In genomic region chr6:169997930-169998218, GRCh38 we compare ENCODE assay signal across 21 cellular contexts.
A peak's percentile ranks its signal among the peaks of the same experiment; 100 is the strongest.
DNase-seq lines count a peak whose midpoint lies in the region; ATAC-seq and TF ChIP-seq lines count a peak whose summit lies in the region.
"Had no signal": no experiment of that assay in that cellular context is flagged by ENCODE, and none has a peak within 500 bp of the region (broad histone marks: within the 10 kb centered on the region; RNA-seq: fewer than 3 reads in every experiment).

No MANE protein-coding gene starts in this region.

- H3K27me3 ChIP-seq in left ventricle myocardium inferior (ENCODE audit: low read depth) (no peaks in the 10 kb centered on the region), Peyer's patch (no peaks in the 10 kb centered on the region), right lobe of liver (no peaks in the 10 kb centered on the region)
- H3K27me3 ChIP-seq: body of pancreas, SJSA1, tibial nerve had no signal

- ATAC-seq in right lobe of liver: peak; percentile 11 to 52 (median 32)
- ATAC-seq: body of pancreas had no signal

- TF ChIP-seq CTCF in left ventricle myocardium inferior (IDR thresholded peaks at IDR 0.05; ENCODE audit: borderline replicate concordance) (no peak), Peyer's patch (IDR thresholded peaks at IDR 0.05) (no peak), right lobe of liver (IDR thresholded peaks at IDR 0.05) (no peak)

- intact Hi-C loops in cardiac septum (cut with DNase I) (no loop called here), left ventricle myocardium inferior (cut with micrococcal nuclease) (no loop called here), right lobe of liver (cut with DNase I) (no loop called here)
- intact Hi-C loops in activated naive CD4-positive, alpha-beta T cell treated with anti-CD3 and anti-CD28 coated beads for 36 hours (cut with micrococcal nuclease): no loop called here

- peaks cover 6% of the 10 kb centered on the region for H3K36me3 Mint-ChIP-seq in activated naive CD4-positive, alpha-beta T cell treated with anti-CD3 and anti-CD28 coated beads for 36 hours (ENCODE audit: low read depth)
- no peaks in the 10 kb centered on the region for H3K36me3 Mint-ChIP-seq in activated CD4-positive, alpha-beta memory T cell treated with anti-CD3 and anti-CD28 coated beads, Interleukin-2, amount 10 ng/mL, durations not matched to agents 7 days and 5 days (ENCODE audit: low read depth)
- H3K36me3 Mint-ChIP-seq: activated naive CD4-positive, alpha-beta T cell treated with anti-CD3 and anti-CD28 coated beads, Interleukin-2, amount 10 ng/mL, durations not matched to agents 7 days and 5 days had no signal

- H3K4me3 ChIP-seq in left ventricle myocardium inferior (no peak overlapping the region), Peyer's patch (no peak overlapping the region), right lobe of liver (no peak overlapping the region)
- H3K4me3 ChIP-seq: body of pancreas, SJSA1, tibial nerve had no signal

- peaks cover 8% of the 10 kb centered on the region for H3K9me3 ChIP-seq in left ventricle myocardium inferior (replicated peaks)
- peaks cover 0 to 3% (median 0%) of the 10 kb centered on the region in 4 donors for H3K9me3 ChIP-seq in Peyer's patch
- no peaks in the 10 kb centered on the region for H3K9me3 ChIP-seq in right lobe of liver

- peak; percentile 74 for DNase-seq in cardiac septum (ENCODE audit: low spot score)
- no peak for DNase-seq in left ventricle myocardium inferior
- DNase-seq in Peyer's patch: peak in 2 of 3 donors; percentile 26 to 32
- DNase-seq in right lobe of liver: no peak
- no peak for DNase-seq in SIG-M5 (lab: John Stamatoyannopoulos, UW)
- no peak for DNase-seq in activated naive CD4-positive, alpha-beta T cell treated with anti-CD3 and anti-CD28 coated beads for 36 hours
- no peak for DNase-seq in NCI-H2107 (lab: John Stamatoyannopoulos, UW)
- no peak for DNase-seq in activated CD4-positive, alpha-beta memory T cell treated with anti-CD3 and anti-CD28 coated beads, Interleukin-2, amount 10 ng/mL, durations not matched to agents 7 days and 5 days
- DNase-seq: activated CD4-positive, alpha-beta T cell treated with anti-CD3 and anti-CD28 coated beads for 4 hours; activated naive CD4-positive, alpha-beta T cell treated with anti-CD3 and anti-CD28 coated beads, Interleukin-2, amount 10 ng/mL, durations not matched to agents 7 days and 5 days; activated T-cell treated with anti-CD3 and anti-CD28 coated beads, Interleukin-2, amount 50 U/mL, for 1 hour; CD4-positive, alpha-beta memory T cell; dermis blood vessel endothelial cell; NCI-H187 treated with DMSO at 0.1 percent for 48 hours; NCI-H446; T1000 had no signal

- H3K9me3 Mint-ChIP-seq in activated naive CD4-positive, alpha-beta T cell treated with anti-CD3 and anti-CD28 coated beads for 36 hours: peaks cover 14% of the 10 kb centered on the region
- H3K9me3 Mint-ChIP-seq in activated CD4-positive, alpha-beta memory T cell treated with anti-CD3 and anti-CD28 coated beads, Interleukin-2, amount 10 ng/mL, durations not matched to agents 7 days and 5 days: peaks cover 19% of the 10 kb centered on the region

- POLR2A ChIA-PET in activated CD4-positive, alpha-beta memory T cell treated with anti-CD3 and anti-CD28 coated beads, Interleukin-2, amount 10 ng/mL, durations not matched to agents 7 days and 5 days (lab: Charles Lee): no interaction called here

- H3K4me1 ChIP-seq in left ventricle myocardium inferior (peaks cover 2% of the 10 kb centered on the region), Peyer's patch (no peaks in the 10 kb centered on the region), right lobe of liver (no peaks in the 10 kb centered on the region)
- H3K4me1 ChIP-seq: body of pancreas, parathyroid adenoma, SJSA1, tibial nerve had no signal

- CTCF ChIA-PET in activated naive CD4-positive, alpha-beta T cell treated with anti-CD3 and anti-CD28 coated beads for 36 hours (lab: Charles Lee): no interaction called here
- CTCF ChIA-PET in activated CD4-positive, alpha-beta memory T cell treated with anti-CD3 and anti-CD28 coated beads, Interleukin-2, amount 10 ng/mL, durations not matched to agents 7 days and 5 days (lab: Charles Lee): no interaction called here

- no peak overlapping the region for H3K27ac ChIP-seq in left ventricle myocardium inferior (replicated peaks)
- no peak overlapping the region for H3K27ac ChIP-seq in Peyer's patch
- no peak overlapping the region for H3K27ac ChIP-seq in right lobe of liver
- H3K27ac ChIP-seq: epithelial cell of prostate, parathyroid adenoma, SJSA1, tibial nerve had no signal

- peaks cover 9% of the 10 kb centered on the region for H3K4me1 Mint-ChIP-seq in activated naive CD4-positive, alpha-beta T cell treated with anti-CD3 and anti-CD28 coated beads for 36 hours (ENCODE audit: low read depth)
- H3K4me1 Mint-ChIP-seq in activated CD4-positive, alpha-beta memory T cell treated with anti-CD3 and anti-CD28 coated beads, Interleukin-2, amount 10 ng/mL, durations not matched to agents 7 days and 5 days: peaks cover 1% of the 10 kb centered on the region
- H3K4me1 Mint-ChIP-seq: activated naive CD4-positive, alpha-beta T cell treated with anti-CD3 and anti-CD28 coated beads, Interleukin-2, amount 10 ng/mL, durations not matched to agents 7 days and 5 days; CD4-positive, alpha-beta memory T cell had no signal

- H3K36me3 ChIP-seq in left ventricle myocardium inferior: no peaks in the 10 kb centered on the region
- H3K36me3 ChIP-seq in Peyer's patch: no peaks in the 10 kb centered on the region
- H3K36me3 ChIP-seq in right lobe of liver: no peaks in the 10 kb centered on the region
- H3K36me3 ChIP-seq: SJSA1, tibial nerve had no signal

- 47% methylated on average over 3 of the region's 7 CpGs for WGBS in right lobe of liver (ENCODE audit: insufficient coverage, low coverage, low lambda C conversion rate, missing lambda C conversion rate)

- TF ChIP-seq POLR2A in Peyer's patch (IDR thresholded peaks at IDR 0.05): no peak
- no peak for TF ChIP-seq POLR2A in right lobe of liver (IDR thresholded peaks at IDR 0.05)

- H3K27ac Mint-ChIP-seq in activated naive CD4-positive, alpha-beta T cell treated with anti-CD3 and anti-CD28 coated beads for 36 hours: no peak overlapping the region
- H3K27ac Mint-ChIP-seq in activated CD4-positive, alpha-beta memory T cell treated with anti-CD3 and anti-CD28 coated beads, Interleukin-2, amount 10 ng/mL, durations not matched to agents 7 days and 5 days: no peak overlapping the region
- H3K27ac Mint-ChIP-seq: activated naive CD4-positive, alpha-beta T cell treated with anti-CD3 and anti-CD28 coated beads, Interleukin-2, amount 10 ng/mL, durations not matched to agents 7 days and 5 days; CD4-positive, alpha-beta memory T cell had no signal

- H3K27me3 Mint-ChIP-seq in activated naive CD4-positive, alpha-beta T cell treated with anti-CD3 and anti-CD28 coated beads for 36 hours (ENCODE audit: low read depth): no peaks in the 10 kb centered on the region
- H3K27me3 Mint-ChIP-seq in activated CD4-positive, alpha-beta memory T cell treated with anti-CD3 and anti-CD28 coated beads, Interleukin-2, amount 10 ng/mL, durations not matched to agents 7 days and 5 days: peaks cover 2% of the 10 kb centered on the region
- H3K27me3 Mint-ChIP-seq: CD4-positive, alpha-beta memory T cell had no signal

- H3K4me3 Mint-ChIP-seq in activated naive CD4-positive, alpha-beta T cell treated with anti-CD3 and anti-CD28 coated beads for 36 hours: no peak overlapping the region
- H3K4me3 Mint-ChIP-seq in activated CD4-positive, alpha-beta memory T cell treated with anti-CD3 and anti-CD28 coated beads, Interleukin-2, amount 10 ng/mL, durations not matched to agents 7 days and 5 days: no peak overlapping the region
- H3K4me3 Mint-ChIP-seq: activated naive CD4-positive, alpha-beta T cell treated with anti-CD3 and anti-CD28 coated beads, Interleukin-2, amount 10 ng/mL, durations not matched to agents 7 days and 5 days; CD4-positive, alpha-beta memory T cell had no signal

Comparison
In these comparisons a context has a peak if more than half of its experiments do, and no peak if none do; other contexts are left out.
1. DNase-seq: peak in cardiac septum (single experiment) and Peyer's patch (2 of 3); none in left ventricle myocardium inferior (single experiment), right lobe of liver (0 of 3), SIG-M5 (single experiment), activated naive CD4-positive, alpha-beta T cell treated with anti-CD3 and anti-CD28 coated beads for 36 hours (single experiment), NCI-H2107 (single experiment) and activated CD4-positive, alpha-beta memory T cell treated with anti-CD3 and anti-CD28 coated beads, Interleukin-2, amount 10 ng/mL, durations not matched to agents 7 days and 5 days (single experiment).